ENCODE assay signal across 24 cellular contexts in genomic region chr3:43728476-43728875, GRCh38.
"Had no signal": no experiment of that assay in that cellular context is flagged by ENCODE, and none has a peak within 500 bp of the region (broad histone marks: within the 10 kb centered on the region; RNA-seq: fewer than 3 reads in every experiment).

No MANE protein-coding gene starts in this region.

- DNase-seq: activated CD4-positive, alpha-beta T cell treated with anti-CD3 and anti-CD28 coated beads for 36 hours; activated CD8-positive, alpha-beta memory T cell treated with anti-CD3 and anti-CD28 coated beads, Interleukin-2, amount 50 U/mL, for 48 hours; activated CD8-positive, alpha-beta T cell treated with anti-CD3 and anti-CD28 coated beads for 36 hours; activated naive CD4-positive, alpha-beta T cell treated with anti-CD3 and anti-CD28 coated beads, Interleukin-2, amount 50 U/mL, for 16 hours; activated naive CD8-positive, alpha-beta T cell treated with anti-CD3 and anti-CD28 coated beads, Interleukin-2, amount 10 ng/mL, durations not matched to agents 7 days and 5 days; activated T-cell treated with anti-CD3 and anti-CD28 coated beads, Interleukin-2, amount 50 U/mL, for 1 hour; MV-4-11; NCI-H1092 treated with DMSO at 0.1 percent for 48 hours; NCI-H1417 treated with DMSO at 0.1 percent for 48 hours; NCI-H1694; NCI-H2029; NCI-H2107; NCI-H2171 treated with DMSO at 0.1 percent for 48 hours; NCI-H345; NCI-H510A; NCI-H526 treated with DMSO at 0.1 percent for 48 hours; NCI-H82; T-cell; T-helper 2 cell; T1000 had no signal

- H3K36me3 ChIP-seq: MG63 had no signal

- H3K9me3 ChIP-seq: MG63 had no signal

- H3K27ac ChIP-seq: SK-N-MC had no signal

- H3K4me3 ChIP-seq: MG63, SK-N-MC had no signal

- ATAC-seq: activated CD4-positive, alpha-beta T cell treated with anti-CD3 and anti-CD28 coated beads for 36 hours; activated CD8-positive, alpha-beta T cell treated with anti-CD3 and anti-CD28 coated beads for 36 hours; T-cell had no signal

- H3K27me3 ChIP-seq: MG63 had no signal

- FAIRE-seq: astrocyte, TTC549 had no signal
